ENCODE assay signal across 11 cellular contexts in the genomic region with DNA sequence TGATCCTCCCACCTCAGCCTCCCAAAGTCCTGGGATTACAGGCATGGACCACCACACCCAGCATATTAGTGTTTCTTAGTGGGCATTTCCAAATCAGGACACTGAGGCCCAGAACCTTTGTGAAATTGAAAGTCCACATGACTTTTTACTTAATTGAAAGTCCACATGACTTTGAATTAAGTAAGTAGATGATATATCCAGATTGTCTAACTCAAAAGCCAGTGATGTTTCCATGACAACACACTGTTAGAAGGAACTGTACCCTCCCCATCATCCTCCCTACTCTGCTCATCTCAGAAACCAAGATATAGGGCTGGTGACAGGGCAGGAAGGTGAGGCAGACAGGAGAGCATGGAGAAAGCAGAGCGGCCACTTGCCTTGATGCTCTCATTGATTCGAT. TPM values are rescaled to one million over a fixed set of nuclear protein-coding genes. Genes with fewer than 3 reads are reported as not detected.
"Had no signal": no experiment of that assay in that cellular context is flagged by ENCODE, and none has a peak within 500 bp of the region (broad histone marks: within the 10 kb centered on the region; RNA-seq: fewer than 3 reads in every experiment).

No MANE protein-coding gene starts in this region.

- FAIRE-seq: HepG2, HTR-8/SVneo had no signal

- DNase-seq: IMR-90, Karpas-422, KBM-7, KG1 had no signal

- ATAC-seq: HepG2 had no signal

- H3K4me2 ChIP-seq: KMS-11 had no signal

- H3K27ac ChIP-seq: HL-60, KMS-11 had no signal

- H3K9ac ChIP-seq: KMS-11 had no signal

RNA-seq across cellular contexts. Expression of a gene that starts 7.2 kb away (rescaled TPM):
- total RNA-seq: HT1080 had no signal
- polyA plus RNA-seq: IgD-negative memory B cell, IMR-90 had no signal

RNA-seq across cellular contexts. Expression of a gene that starts 26.4 kb away (rescaled TPM):
- total RNA-seq: HT-29, HT1080, IMR-90 had no signal
- polyA plus RNA-seq: IgD-negative memory B cell had no signal
